Comparison of ENCODE assay signal across 17 cellular contexts in the genomic region with DNA sequence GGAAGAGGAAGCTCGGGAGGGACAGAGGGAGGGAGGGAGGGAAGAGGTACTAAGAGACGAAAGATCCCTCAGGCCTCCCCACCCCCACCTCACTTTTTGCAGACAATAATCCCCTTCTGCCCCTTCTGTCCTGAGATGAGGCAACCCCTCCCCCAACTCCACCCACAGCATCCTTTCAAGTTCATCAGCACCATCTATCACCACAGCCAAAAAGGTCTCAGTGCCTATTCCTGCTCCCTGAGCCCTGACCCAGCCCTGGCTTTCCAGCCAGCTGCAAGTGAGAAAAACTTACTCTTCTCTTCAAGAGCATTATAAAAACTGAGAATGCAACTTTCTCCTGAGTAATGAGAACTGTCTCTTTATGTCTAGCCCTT.
DNase-seq lines count a peak whose midpoint lies in the region; ATAC-seq and TF ChIP-seq lines count a peak whose summit lies in the region.
"Had no signal": no experiment of that assay in that cellular context is flagged by ENCODE, and none has a peak within 500 bp of the region (broad histone marks: within the 10 kb centered on the region; RNA-seq: fewer than 3 reads in every experiment).

No MANE protein-coding gene starts in this region.

- peak; percentile 58 to 87 for DNase-seq in NCI-H524 (lab: John Stamatoyannopoulos, UW)
- DNase-seq in coronary artery (ENCODE audit: low spot score): no peak
- DNase-seq in neural crest cell (ENCODE audit: low read depth, low spot score): no peak
- no peak for DNase-seq in NCI-H2029 treated with DMSO at 0.1 percent for 48 hours (lab: John Stamatoyannopoulos, UW)
- DNase-seq in globus pallidus (ENCODE audit: low spot score): no peak
- DNase-seq in AML-193 (lab: John Stamatoyannopoulos, UW): no peak
- no peak for DNase-seq in activated CD8-positive, alpha-beta memory T cell treated with anti-CD3 and anti-CD28 coated beads, Interleukin-2, amount 10 ng/mL, durations not matched to agents 7 days and 5 days
- DNase-seq: activated CD4-positive, alpha-beta memory T cell treated with anti-CD3 and anti-CD28 coated beads, Interleukin-2, amount 10 ng/mL, durations not matched to agents 7 days and 5 days; aorta; DMS 273 treated with DMSO at 0.1 percent for 48 hours; HCEC 1CT; naive thymus-derived CD4-positive, alpha-beta T cell; NCI-H1048; SJCRH30; testis had no signal

- peak overlapping the region in 8 of 11 experiments; percentile 25 to 70 (median 59); a peak in 11 of 22 replicates for H3K9ac ChIP-seq in BLaER1 treated with 17β-estradiol and CSF1 and Interleukin-3, amounts not matched to agents 10 nM and 100 nM

- no peaks in the 10 kb centered on the region for H3K27me3 Mint-ChIP-seq in neural crest cell (ENCODE audit: low read depth)
- H3K27me3 Mint-ChIP-seq in activated CD8-positive, alpha-beta memory T cell treated with anti-CD3 and anti-CD28 coated beads, Interleukin-2, amount 10 ng/mL, durations not matched to agents 7 days and 5 days: peaks cover 10% of the 10 kb centered on the region

- H3K27me3 ChIP-seq in BLaER1 treated with 17β-estradiol and CSF1 and Interleukin-3, amounts not matched to agents 10 nM and 100 nM: no peaks in the 10 kb centered on the region
- H3K27me3 ChIP-seq: SJCRH30, testis had no signal

- H4K20me1 ChIP-seq in BLaER1 treated with 17β-estradiol and CSF1 and Interleukin-3, amounts not matched to agents 10 nM and 100 nM: no peaks in the 10 kb centered on the region; a peak in 1 of 22 replicates

- H3K4me2 ChIP-seq in BLaER1 treated with 17β-estradiol and CSF1 and Interleukin-3, amounts not matched to agents 10 nM and 100 nM: peak overlapping the region; percentile 74 to 97 (median 93)

- CTCF ChIA-PET in activated CD8-positive, alpha-beta memory T cell treated with anti-CD3 and anti-CD28 coated beads, Interleukin-2, amount 10 ng/mL, durations not matched to agents 7 days and 5 days (lab: Charles Lee): no interaction called here

- H3K36me3 ChIP-seq in BLaER1 treated with 17β-estradiol and CSF1 and Interleukin-3, amounts not matched to agents 10 nM and 100 nM: no peaks in the 10 kb centered on the region
- H3K36me3 ChIP-seq: SJCRH30 had no signal

- no peak for ATAC-seq in activated CD8-positive, alpha-beta memory T cell treated with anti-CD3 and anti-CD28 coated beads, Interleukin-2, amount 10 ng/mL, durations not matched to agents 7 days and 5 days

- peak overlapping the region in 3 of 10 experiments; percentile 8 to 47 (median 40); a peak in 1 of 20 replicates for H3K4me3 ChIP-seq in BLaER1 treated with 17β-estradiol and CSF1 and Interleukin-3, amounts not matched to agents 10 nM and 100 nM
- H3K4me3 ChIP-seq in coronary artery: peak overlapping the region; percentile 51
- H3K4me3 ChIP-seq: SJCRH30, testis had no signal

- H3K4me1 Mint-ChIP-seq in neural crest cell: peaks cover 63% of the 10 kb centered on the region
- H3K4me1 Mint-ChIP-seq in activated CD8-positive, alpha-beta memory T cell treated with anti-CD3 and anti-CD28 coated beads, Interleukin-2, amount 10 ng/mL, durations not matched to agents 7 days and 5 days: peaks cover 4% of the 10 kb centered on the region

- peaks cover 62 to 100% (median 93%) of the 10 kb centered on the region in 10 experiments for H3K4me1 ChIP-seq in BLaER1 treated with 17β-estradiol and CSF1 and Interleukin-3, amounts not matched to agents 10 nM and 100 nM
- H3K4me1 ChIP-seq: SJCRH30, testis had no signal

- peak overlapping the region in 9 of 11 experiments; percentile 34 to 78 (median 73); a peak in 15 of 22 replicates for H3K27ac ChIP-seq in BLaER1 treated with 17β-estradiol and CSF1 and Interleukin-3, amounts not matched to agents 10 nM and 100 nM
- no peak overlapping the region for H3K27ac ChIP-seq in coronary artery
- H3K27ac ChIP-seq: SJCRH30 had no signal

- no peaks in the 10 kb centered on the region for H3K9me3 Mint-ChIP-seq in neural crest cell
- no peaks in the 10 kb centered on the region for H3K9me3 Mint-ChIP-seq in activated CD8-positive, alpha-beta memory T cell treated with anti-CD3 and anti-CD28 coated beads, Interleukin-2, amount 10 ng/mL, durations not matched to agents 7 days and 5 days (ENCODE audit: low read depth)
- H3K9me3 Mint-ChIP-seq: activated CD4-positive, alpha-beta memory T cell treated with anti-CD3 and anti-CD28 coated beads, Interleukin-2, amount 10 ng/mL, durations not matched to agents 7 days and 5 days; activated T-helper 1 cell treated with anti-CD3 and anti-CD28 coated beads, Interleukin-12 subunit alpha, Interleukin-12 subunit beta, Interleukin-2, Interleukin-4 antibody, amounts not matched to agents 30 ng/mL and 10 ng/mL and 1 ng/mL, durations not matched to agents 14 hours and 24 hours and 36 hours; naive thymus-derived CD4-positive, alpha-beta T cell had no signal

- peak overlapping the region; percentile 27 for H3K4me3 Mint-ChIP-seq in neural crest cell
- no peak overlapping the region for H3K4me3 Mint-ChIP-seq in activated CD8-positive, alpha-beta memory T cell treated with anti-CD3 and anti-CD28 coated beads, Interleukin-2, amount 10 ng/mL, durations not matched to agents 7 days and 5 days
- H3K4me3 Mint-ChIP-seq: activated CD4-positive, alpha-beta memory T cell treated with anti-CD3 and anti-CD28 coated beads, Interleukin-2, amount 10 ng/mL, durations not matched to agents 7 days and 5 days had no signal

- H3K27ac Mint-ChIP-seq in neural crest cell (ENCODE audit: unreplicated experiment): peak overlapping the region; percentile 88
- no peak overlapping the region for H3K27ac Mint-ChIP-seq in activated CD8-positive, alpha-beta memory T cell treated with anti-CD3 and anti-CD28 coated beads, Interleukin-2, amount 10 ng/mL, durations not matched to agents 7 days and 5 days
- H3K27ac Mint-ChIP-seq: activated CD4-positive, alpha-beta memory T cell treated with anti-CD3 and anti-CD28 coated beads, Interleukin-2, amount 10 ng/mL, durations not matched to agents 7 days and 5 days had no signal

- no peak for TF ChIP-seq CTCF in coronary artery (IDR thresholded peaks at IDR 0.05)
- TF ChIP-seq CTCF in neural crest cell (conservative IDR thresholded peaks at IDR 0.05): no peak

- no peaks in the 10 kb centered on the region for H3K36me3 Mint-ChIP-seq in neural crest cell (ENCODE audit: low read depth)
- H3K36me3 Mint-ChIP-seq in activated CD8-positive, alpha-beta memory T cell treated with anti-CD3 and anti-CD28 coated beads, Interleukin-2, amount 10 ng/mL, durations not matched to agents 7 days and 5 days: no peaks in the 10 kb centered on the region
- H3K36me3 Mint-ChIP-seq: naive thymus-derived CD4-positive, alpha-beta T cell had no signal

- H3K9me3 ChIP-seq in BLaER1 treated with 17β-estradiol and CSF1 and Interleukin-3, amounts not matched to agents 10 nM and 100 nM (replicated peaks in 1 of 11): no peaks in the 10 kb centered on the region
- H3K9me3 ChIP-seq: SJCRH30, testis had no signal

Comparison
In these comparisons a context has a peak if more than half of its experiments do, and no peak if none do; other contexts are left out.
1. H3K27ac ChIP-seq: peak in BLaER1 treated with 17β-estradiol and CSF1 and Interleukin-3, amounts not matched to agents 10 nM and 100 nM (9 of 11); none in coronary artery (0 of 2).
2. DNase-seq: peak in NCI-H524 (2 of 2); none in coronary artery (single experiment), neural crest cell (single experiment), NCI-H2029 treated with DMSO at 0.1 percent for 48 hours (single experiment), globus pallidus (single experiment), AML-193 (0 of 2) and activated CD8-positive, alpha-beta memory T cell treated with anti-CD3 and anti-CD28 coated beads, Interleukin-2, amount 10 ng/mL, durations not matched to agents 7 days and 5 days (single experiment).